Comparison of ENCODE assay signal across 8 cellular contexts in genomic region chr12:127162902-127163301, GRCh38.
DNase-seq lines count a peak whose midpoint lies in the region; ATAC-seq and TF ChIP-seq lines count a peak whose summit lies in the region.

No MANE protein-coding gene starts in this region.

- intact Hi-C loops in activated T-helper 2 cell treated with anti-CD3 and anti-CD28 coated beads, Interferon-gamma antibody, Interleukin-2, Interleukin-4, amounts not matched to agents 10 μg/mL and 5 μg/mL and 100 μg/mL, durations not matched to agents 14 hours and 24 hours and 36 hours (cut with micrococcal nuclease) = loop anchor here (2.0 to 10.0 kb wide), 2 partner anchors 38 to 78 kb away; no protein-coding TSS in a partner anchor
- intact Hi-C loops in prostate gland (cut with DNase I) = no loop called here

- peak overlapping the region; percentile 6 for H3K27ac Mint-ChIP-seq in activated T-helper 2 cell treated with anti-CD3 and anti-CD28 coated beads, Interferon-gamma antibody, Interleukin-2, Interleukin-4, amounts not matched to agents 10 μg/mL and 5 μg/mL and 100 μg/mL, durations not matched to agents 14 hours and 24 hours and 36 hours

- H3K36me3 ChIP-seq in prostate gland (no peaks in the 10 kb centered on the region), WERI-Rb-1 (no peaks in the 10 kb centered on the region), HAP-1 (replicated peaks) (no peaks in the 10 kb centered on the region)

- peaks cover 20% of the 10 kb centered on the region for H3K4me1 Mint-ChIP-seq in activated T-helper 2 cell treated with anti-CD3 and anti-CD28 coated beads, Interferon-gamma antibody, Interleukin-2, Interleukin-4, amounts not matched to agents 10 μg/mL and 5 μg/mL and 100 μg/mL, durations not matched to agents 14 hours and 24 hours and 36 hours (ENCODE audit: low read depth)

- H3K36me3 Mint-ChIP-seq in activated T-helper 2 cell treated with anti-CD3 and anti-CD28 coated beads, Interferon-gamma antibody, Interleukin-2, Interleukin-4, amounts not matched to agents 10 μg/mL and 5 μg/mL and 100 μg/mL, durations not matched to agents 14 hours and 24 hours and 36 hours (ENCODE audit: low read depth) = peaks cover 3% of the 10 kb centered on the region

- no peak for TF ChIP-seq CTCF in omental fat pad (IDR thresholded peaks at IDR 0.05)
- no peak for TF ChIP-seq CTCF in prostate gland (IDR thresholded peaks at IDR 0.05)
- TF ChIP-seq CTCF in WERI-Rb-1 (IDR thresholded peaks at IDR 0.05; ENCODE audit: low read depth, low read length) = no peak

- no peak for TF ChIP-seq POLR2A in prostate gland (IDR thresholded peaks at IDR 0.05)

- H3K4me3 ChIP-seq in prostate gland = no peak overlapping the region
- H3K4me3 ChIP-seq in WERI-Rb-1 (ENCODE audit: low read depth, low read length) = no peak overlapping the region
- H3K4me3 ChIP-seq in HAP-1 = no peak overlapping the region

- H3K27me3 ChIP-seq in prostate gland (replicated peaks; ENCODE audit: insufficient read depth) (no peaks in the 10 kb centered on the region), WERI-Rb-1 (ENCODE audit: insufficient read depth, low read depth, severe bottlenecking) (no peaks in the 10 kb centered on the region), HAP-1 (ENCODE audit: low read depth) (no peaks in the 10 kb centered on the region)

- H3K27me3 Mint-ChIP-seq in activated T-helper 2 cell treated with anti-CD3 and anti-CD28 coated beads, Interferon-gamma antibody, Interleukin-2, Interleukin-4, amounts not matched to agents 10 μg/mL and 5 μg/mL and 100 μg/mL, durations not matched to agents 14 hours and 24 hours and 36 hours (ENCODE audit: low read depth) = no peaks in the 10 kb centered on the region

- peak; percentile 40 for DNase-seq in activated T-helper 2 cell treated with anti-CD3 and anti-CD28 coated beads, Interferon-gamma antibody, Interleukin-2, Interleukin-4, amounts not matched to agents 10 μg/mL and 5 μg/mL and 100 μg/mL, durations not matched to agents 14 hours and 24 hours and 36 hours (ENCODE audit: low spot score)
- DNase-seq in omental fat pad (ENCODE audit: low spot score) (no peak), prostate gland (ENCODE audit: low spot score) (no peak), anterior cingulate cortex (lab: John Stamatoyannopoulos, UW) (no peak), WERI-Rb-1 (no peak), HAP-1 (ENCODE audit: low spot score in 2 of 2) (no peak)

- H3K4me1 ChIP-seq in prostate gland (replicated peaks) = no peaks in the 10 kb centered on the region
- no peaks in the 10 kb centered on the region for H3K4me1 ChIP-seq in HAP-1

- peaks cover 9% of the 10 kb centered on the region for H3K9me3 Mint-ChIP-seq in activated T-helper 2 cell treated with anti-CD3 and anti-CD28 coated beads, Interferon-gamma antibody, Interleukin-2, Interleukin-4, amounts not matched to agents 10 μg/mL and 5 μg/mL and 100 μg/mL, durations not matched to agents 14 hours and 24 hours and 36 hours

- H3K27ac ChIP-seq in prostate gland (no peak overlapping the region), WERI-Rb-1 (no peak overlapping the region)

- in situ Hi-C loops in HAP-1 (cut with MboI; ENCODE audit: low sequenced_read_pairs) = no loop called here

- no peaks in the 10 kb centered on the region for H3K9me3 ChIP-seq in prostate gland
- no peaks in the 10 kb centered on the region for H3K9me3 ChIP-seq in WERI-Rb-1 (ENCODE audit: severe bottlenecking)
- no peaks in the 10 kb centered on the region for H3K9me3 ChIP-seq in HAP-1

- ATAC-seq in GM19452 (IDR thresholded peaks at IDR 0.05; ENCODE audit: unreplicated experiment) (peak; percentile 71), HG03565 (IDR thresholded peaks at IDR 0.05; ENCODE audit: unreplicated experiment) (peak; percentile 77), omental fat pad (ENCODE audit: low FRiP score) (peak; percentile 49)

- 6% methylated on average over 1 of the region's 1 CpG for WGBS in prostate gland

- H3K4me3 Mint-ChIP-seq in activated T-helper 2 cell treated with anti-CD3 and anti-CD28 coated beads, Interferon-gamma antibody, Interleukin-2, Interleukin-4, amounts not matched to agents 10 μg/mL and 5 μg/mL and 100 μg/mL, durations not matched to agents 14 hours and 24 hours and 36 hours (ENCODE audit: low read depth) = no peak overlapping the region
